In genomic region chr4:17066972-17067371, GRCh38 we compare ENCODE assay signal across 16 cellular contexts.
DNase-seq lines count a peak whose midpoint lies in the region; ATAC-seq and TF ChIP-seq lines count a peak whose summit lies in the region.
"Had no signal": no experiment of that assay in that cellular context is flagged by ENCODE, and none has a peak within 500 bp of the region (broad histone marks: within the 10 kb centered on the region; RNA-seq: fewer than 3 reads in every experiment).

No MANE protein-coding gene starts in this region.

- ATAC-seq in thoracic aorta (ENCODE audit: insufficient number of reproducible peaks, low FRiP score, low read depth): peak; percentile 90
- ATAC-seq in GM21367 (IDR thresholded peaks at IDR 0.05; ENCODE audit: unreplicated experiment): no peak
- no peak for ATAC-seq in right lobe of liver
- ATAC-seq in HG02678 (IDR thresholded peaks at IDR 0.05; ENCODE audit: unreplicated experiment): no peak
- ATAC-seq: activated CD8-positive, alpha-beta T cell treated with anti-CD3 and anti-CD28 coated beads for 36 hours; pancreas had no signal

- H3K36me3 ChIP-seq in adrenal gland (replicated peaks in 1 of 2) (no peaks in the 10 kb centered on the region), thoracic aorta (no peaks in the 10 kb centered on the region), Caco-2 (ENCODE audit: control insufficient read depth, insufficient read depth, low read length) (no peaks in the 10 kb centered on the region), right lobe of liver (no peaks in the 10 kb centered on the region)
- H3K36me3 ChIP-seq: HAP-1, pancreas, thyroid gland had no signal

- H3K4me1 Mint-ChIP-seq in Caco-2 (ENCODE audit: low read depth, unreplicated experiment): no peaks in the 10 kb centered on the region
- H3K4me1 Mint-ChIP-seq: activated naive CD8-positive, alpha-beta T cell treated with anti-CD3 and anti-CD28 coated beads, Interleukin-2, amount 10 ng/mL, durations not matched to agents 7 days and 5 days had no signal

- no TSS peak for BruUV-seq in Caco-2 (replicated peaks; lab: Mats Ljungman, UMichigan)

- peaks cover under 1% of the 10 kb centered on the region for H3K27me3 Mint-ChIP-seq in Caco-2 (ENCODE audit: insufficient read depth, unreplicated experiment)
- H3K27me3 Mint-ChIP-seq: activated naive CD8-positive, alpha-beta T cell treated with anti-CD3 and anti-CD28 coated beads, Interleukin-2, amount 10 ng/mL, durations not matched to agents 7 days and 5 days had no signal

- POLR2A ChIA-PET in Caco-2 (lab: Charles Lee): no interaction called here

- H3K9me3 ChIP-seq in adrenal gland (replicated peaks in 1 of 3) (no peaks in the 10 kb centered on the region), thoracic aorta (no peaks in the 10 kb centered on the region), Caco-2 (no peaks in the 10 kb centered on the region), right lobe of liver (no peaks in the 10 kb centered on the region)
- H3K9me3 ChIP-seq: HAP-1, pancreas, thyroid gland had no signal

- no peaks in the 10 kb centered on the region for H3K9me3 Mint-ChIP-seq in Caco-2 (ENCODE audit: unreplicated experiment)
- H3K9me3 Mint-ChIP-seq: activated CD8-positive, alpha-beta T cell treated with anti-CD3 and anti-CD28 coated beads for 36 hours had no signal

- TF ChIP-seq CTCF in adrenal gland (IDR thresholded peaks at IDR 0.05) (no peak), foreskin fibroblast (IDR thresholded peaks at IDR 0.05; ENCODE audit: low read depth, low read length) (no peak), thoracic aorta (IDR thresholded peaks at IDR 0.05) (no peak), Caco-2 (IDR thresholded peaks at IDR 0.05; ENCODE audit: insufficient read depth in 1 of 2, low read depth in 1 of 2, low read length in 1 of 2, severe bottlenecking in 1 of 2, unreplicated experiment in 1 of 2) (no peak), right lobe of liver (IDR thresholded peaks at IDR 0.05) (no peak)

- H3K36me3 Mint-ChIP-seq in Caco-2 (ENCODE audit: insufficient read depth, unreplicated experiment): no peaks in the 10 kb centered on the region
- H3K36me3 Mint-ChIP-seq: activated naive CD8-positive, alpha-beta T cell treated with anti-CD3 and anti-CD28 coated beads, Interleukin-2, amount 10 ng/mL, durations not matched to agents 7 days and 5 days had no signal

- H3K27me3 ChIP-seq in adrenal gland (no peaks in the 10 kb centered on the region), thoracic aorta (replicated peaks; ENCODE audit: insufficient read depth) (no peaks in the 10 kb centered on the region), Caco-2 (replicated peaks; ENCODE audit: control insufficient read depth, insufficient read depth, low read length) (no peaks in the 10 kb centered on the region), right lobe of liver (no peaks in the 10 kb centered on the region)
- H3K27me3 ChIP-seq: pancreas, thyroid gland had no signal

- CTCF ChIA-PET in Caco-2 (lab: Charles Lee): no interaction called here

- intact Hi-C loops in adrenal gland (cut with DNase I): no loop called here
- intact Hi-C loops in Caco-2 (cut with micrococcal nuclease; ENCODE audit: unreplicated experiment): no loop called here
- intact Hi-C loops in right lobe of liver (cut with DNase I): no loop called here

- DNase-seq in HCEC 1CT (peak; percentile 81), adrenal gland (peak; percentile 19 to 55 (median 49)), foreskin fibroblast (peak; percentile 88 to 94), thoracic aorta (ENCODE audit: low spot score) (peak; percentile 21), Caco-2 (no peak), right lobe of liver (no peak)
- DNase-seq: activated CD8-positive, alpha-beta T cell treated with anti-CD3 and anti-CD28 coated beads for 36 hours; activated naive CD8-positive, alpha-beta T cell treated with anti-CD3 and anti-CD28 coated beads, Interleukin-2, amount 10 ng/mL, durations not matched to agents 7 days and 5 days; GF-D8; left cardiac atrium; NCI-H524 treated with DMSO at 0.1 percent for 48 hours; pancreas; thyroid gland had no signal

- WGBS in adrenal gland, 4 donors: 51 to 59% (median 55%) methylated on average over 4 of the region's 4 CpGs
- WGBS in right lobe of liver (ENCODE audit: insufficient coverage, low coverage, low lambda C conversion rate, missing lambda C conversion rate): 46% methylated on average over 4 of the region's 4 CpGs

- no peak for TF ChIP-seq POLR2A in adrenal gland (IDR thresholded peaks at IDR 0.05)
- no peak for TF ChIP-seq POLR2A in right lobe of liver (IDR thresholded peaks at IDR 0.05)

- H3K27ac Mint-ChIP-seq in Caco-2 (ENCODE audit: unreplicated experiment): no peak overlapping the region
- H3K27ac Mint-ChIP-seq: activated CD8-positive, alpha-beta T cell treated with anti-CD3 and anti-CD28 coated beads for 36 hours; activated naive CD8-positive, alpha-beta T cell treated with anti-CD3 and anti-CD28 coated beads, Interleukin-2, amount 10 ng/mL, durations not matched to agents 7 days and 5 days had no signal

- no peak overlapping the region for H3K4me3 Mint-ChIP-seq in Caco-2 (ENCODE audit: unreplicated experiment)
- H3K4me3 Mint-ChIP-seq: activated CD8-positive, alpha-beta T cell treated with anti-CD3 and anti-CD28 coated beads for 36 hours; activated naive CD8-positive, alpha-beta T cell treated with anti-CD3 and anti-CD28 coated beads, Interleukin-2, amount 10 ng/mL, durations not matched to agents 7 days and 5 days had no signal

- H3K27ac ChIP-seq in adrenal gland (peak overlapping the region in 1 of 5 donors; percentile 33), thoracic aorta (peak overlapping the region in 1 of 2 donors; percentile 27), right lobe of liver (no peak overlapping the region)
- H3K27ac ChIP-seq: pancreas, thyroid gland had no signal

- H3K4me1 ChIP-seq in adrenal gland (replicated peaks in 1 of 2) (no peaks in the 10 kb centered on the region), thoracic aorta (ENCODE audit: control insufficient read depth in 1 of 2, low read depth in 2 of 2) (peaks cover 0 to 28% of the 10 kb centered on the region in 2 donors), Caco-2 (no peaks in the 10 kb centered on the region), right lobe of liver (no peaks in the 10 kb centered on the region)
- H3K4me1 ChIP-seq: HAP-1, pancreas had no signal

- H3K4me3 ChIP-seq in adrenal gland: no peak overlapping the region
- H3K4me3 ChIP-seq in foreskin fibroblast (ENCODE audit: low read depth in 1 of 2, low read length in 2 of 2): no peak overlapping the region
- H3K4me3 ChIP-seq in thoracic aorta: peak overlapping the region; percentile 8
- no peak overlapping the region for H3K4me3 ChIP-seq in Caco-2 (ENCODE audit: low read depth, low read length)
- H3K4me3 ChIP-seq in right lobe of liver: no peak overlapping the region
- H3K4me3 ChIP-seq: HAP-1, pancreas, thyroid gland had no signal

Comparison
In these comparisons a context has a peak if more than half of its experiments do, and no peak if none do; other contexts are left out.
1. DNase-seq: peak in HCEC 1CT (single experiment), adrenal gland (7 of 7), foreskin fibroblast (2 of 2) and thoracic aorta (single experiment); none in Caco-2 (0 of 2) and right lobe of liver (0 of 3).